1 cellular context compared by ENCODE assay signal in the genomic region with DNA sequence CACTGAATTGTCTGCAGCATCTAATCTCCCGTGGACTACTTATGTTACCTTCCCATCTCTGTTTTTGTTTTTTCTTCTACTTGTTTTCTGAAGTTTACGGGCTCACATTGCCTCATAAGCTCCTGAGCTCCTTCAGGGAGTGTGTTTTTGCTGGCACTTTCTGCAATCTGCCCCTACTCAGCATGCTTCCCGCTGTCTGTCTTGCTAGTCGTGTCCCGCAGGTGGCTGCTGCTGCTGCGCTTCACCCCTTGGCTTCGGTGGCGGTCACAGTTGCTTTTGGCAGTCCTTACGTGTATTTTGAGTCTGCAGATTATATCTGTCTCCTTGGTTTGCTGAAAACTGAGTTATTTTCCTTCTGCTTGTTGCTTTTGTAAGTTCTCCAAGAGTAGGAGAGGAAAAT.
TF ChIP-seq lines count a peak whose summit lies in the region.

No MANE protein-coding gene starts in this region.

TF ChIP-seq in endothelial cell of umbilical vein, 7 proteins besides CTCF, POLR2A, EP300 and RAD21:
- TF ChIP-seq, protein P1, sequence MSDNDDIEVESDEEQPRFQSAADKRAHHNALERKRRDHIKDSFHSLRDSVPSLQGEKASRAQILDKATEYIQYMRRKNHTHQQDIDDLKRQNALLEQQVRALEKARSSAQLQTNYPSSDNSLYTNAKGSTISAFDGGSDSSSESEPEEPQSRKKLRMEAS (IDR thresholded peaks at IDR 0.05; ENCODE audit: insufficient read depth, insufficient read length) = no peak
- TF ChIP-seq FOS (IDR thresholded peaks at IDR 0.05; ENCODE audit: borderline replicate concordance, insufficient read depth, low read length) = no peak
- TF ChIP-seq EZH2 (IDR thresholded peaks at IDR 0.05; ENCODE audit: borderline replicate concordance, low read depth, low read length, severe bottlenecking) = peak; percentile 46
TF ChIP-seq in endothelial cell of umbilical vein: peak in this region for 1.
